Comparison of ENCODE assay signal across 1 cellular context in the genomic region with DNA sequence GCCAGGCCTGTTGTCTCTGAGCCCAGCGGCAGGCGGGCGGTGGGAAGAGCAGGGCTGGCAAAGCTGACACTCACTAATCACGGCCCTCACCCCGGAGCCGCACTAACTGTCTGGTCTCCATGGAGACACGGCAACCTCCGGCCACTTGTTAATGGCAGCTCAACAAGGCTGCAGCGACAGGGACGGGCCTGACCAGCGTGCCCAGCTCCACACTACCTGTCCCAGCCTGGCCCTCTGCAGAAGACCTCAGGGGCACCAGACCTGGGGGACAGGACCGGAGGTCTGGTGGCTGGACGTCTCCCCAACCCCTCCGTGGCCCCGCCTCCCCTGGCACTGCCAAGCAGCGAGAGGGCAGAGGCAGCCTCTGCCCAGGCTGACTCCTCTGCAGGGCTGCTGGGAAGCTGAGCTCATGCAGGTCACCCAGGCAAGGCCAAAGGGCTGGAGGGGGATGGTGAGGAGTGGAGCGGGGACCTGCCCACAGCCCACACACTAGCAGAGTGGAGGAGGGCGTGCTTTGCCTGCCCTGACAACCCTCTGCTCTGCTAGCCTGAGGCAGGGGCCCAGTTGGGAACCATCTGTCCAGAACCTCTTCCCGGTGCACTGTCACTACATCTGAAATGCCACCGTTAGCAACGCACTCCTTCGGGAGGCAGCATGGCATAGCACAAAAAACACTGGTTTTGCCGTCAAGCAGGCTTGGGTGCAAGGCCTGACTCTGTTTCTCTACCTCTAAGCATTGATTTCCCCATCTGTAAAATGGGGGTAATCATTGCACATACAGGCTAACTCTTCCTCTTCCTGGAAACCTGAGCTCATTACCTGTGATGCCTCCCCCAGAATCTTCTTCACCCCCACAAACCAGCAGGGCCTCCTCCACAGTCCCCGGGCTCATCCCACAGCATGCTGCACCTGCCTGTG.
TF ChIP-seq lines count a peak whose summit lies in the region.

No MANE protein-coding gene starts in this region.

TF ChIP-seq in HepG2, 621 proteins besides CTCF, POLR2A, EP300 and RAD21 (continued from another document and continues in another):
- TF ChIP-seq BRD4 (CRISPR knock-in tag; IDR thresholded peaks at IDR 0.05) = no peak
- peak; percentile 60; the same call in 1 of the 2 replicates for TF ChIP-seq RFX3 (CRISPR knock-in tag; IDR thresholded peaks at IDR 0.05)
- TF ChIP-seq, protein P1, sequence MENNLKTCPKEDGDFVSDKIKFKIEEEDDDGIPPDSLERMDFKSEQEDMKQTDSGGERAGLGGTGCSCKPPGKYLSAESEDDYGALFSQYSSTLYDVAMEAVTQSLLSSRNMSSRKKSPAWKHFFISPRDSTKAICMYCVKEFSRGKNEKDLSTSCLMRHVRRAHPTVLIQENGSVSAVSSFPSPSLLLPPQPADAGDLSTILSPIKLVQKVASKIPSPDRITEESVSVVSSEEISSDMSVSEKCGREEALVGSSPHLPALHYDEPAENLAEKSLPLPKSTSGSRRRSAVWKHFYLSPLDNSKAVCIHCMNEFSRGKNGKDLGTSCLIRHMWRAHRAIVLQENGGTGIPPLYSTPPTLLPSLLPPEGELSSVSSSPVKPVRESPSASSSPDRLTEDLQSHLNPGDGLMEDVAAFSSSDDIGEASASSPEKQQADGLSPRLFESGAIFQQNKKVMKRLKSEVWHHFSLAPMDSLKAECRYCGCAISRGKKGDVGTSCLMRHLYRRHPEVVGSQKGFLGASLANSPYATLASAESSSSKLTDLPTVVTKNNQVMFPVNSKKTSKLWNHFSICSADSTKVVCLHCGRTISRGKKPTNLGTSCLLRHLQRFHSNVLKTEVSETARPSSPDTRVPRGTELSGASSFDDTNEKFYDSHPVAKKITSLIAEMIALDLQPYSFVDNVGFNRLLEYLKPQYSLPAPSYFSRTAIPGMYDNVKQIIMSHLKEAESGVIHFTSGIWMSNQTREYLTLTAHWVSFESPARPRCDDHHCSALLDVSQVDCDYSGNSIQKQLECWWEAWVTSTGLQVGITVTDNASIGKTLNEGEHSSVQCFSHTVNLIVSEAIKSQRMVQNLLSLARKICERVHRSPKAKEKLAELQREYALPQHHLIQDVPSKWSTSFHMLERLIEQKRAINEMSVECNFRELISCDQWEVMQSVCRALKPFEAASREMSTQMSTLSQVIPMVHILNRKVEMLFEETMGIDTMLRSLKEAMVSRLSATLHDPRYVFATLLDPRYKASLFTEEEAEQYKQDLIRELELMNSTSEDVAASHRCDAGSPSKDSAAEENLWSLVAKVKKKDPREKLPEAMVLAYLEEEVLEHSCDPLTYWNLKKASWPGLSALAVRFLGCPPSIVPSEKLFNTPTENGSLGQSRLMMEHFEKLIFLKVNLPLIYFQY (CRISPR knock-in tag; IDR thresholded peaks at IDR 0.05; ENCODE audit: borderline replicate concordance) = no peak
- TF ChIP-seq ISL2 (CRISPR knock-in tag; IDR thresholded peaks at IDR 0.05) = no peak
- TF ChIP-seq SIX1 (CRISPR knock-in tag; IDR thresholded peaks at IDR 0.05; ENCODE audit: borderline replicate concordance) = no peak
- no peak for TF ChIP-seq PRMT3 (CRISPR knock-in tag; IDR thresholded peaks at IDR 0.05; ENCODE audit: borderline replicate concordance, low read depth)
- TF ChIP-seq RARA (CRISPR knock-in tag; IDR thresholded peaks at IDR 0.05) = no peak
- TF ChIP-seq ZNF720 (CRISPR knock-in tag; IDR thresholded peaks at IDR 0.05) = no peak
- TF ChIP-seq, protein P2, sequence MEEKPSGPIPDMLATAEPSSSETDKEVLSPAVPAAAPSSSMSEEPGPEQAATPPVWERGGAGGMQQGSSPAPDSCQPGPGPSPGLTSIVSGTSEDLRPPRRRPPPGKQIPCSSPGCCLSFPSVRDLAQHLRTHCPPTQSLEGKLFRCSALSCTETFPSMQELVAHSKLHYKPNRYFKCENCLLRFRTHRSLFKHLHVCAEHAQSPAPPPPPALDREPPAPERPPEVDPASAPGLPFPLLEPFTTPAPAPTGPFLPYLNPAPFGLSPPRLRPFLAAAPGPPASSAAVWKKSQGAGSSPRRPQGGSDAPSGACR (CRISPR knock-in tag; IDR thresholded peaks at IDR 0.05) = no peak
- TF ChIP-seq MATR3 (CRISPR knock-in tag; IDR thresholded peaks at IDR 0.05) = no peak
- TF ChIP-seq SMAD1 (CRISPR knock-in tag; IDR thresholded peaks at IDR 0.05; ENCODE audit: borderline replicate concordance, low read depth) = 0 out of 2 replicates have a peak, but pooled peaks have one; percentile 15
- TF ChIP-seq, protein P3, sequence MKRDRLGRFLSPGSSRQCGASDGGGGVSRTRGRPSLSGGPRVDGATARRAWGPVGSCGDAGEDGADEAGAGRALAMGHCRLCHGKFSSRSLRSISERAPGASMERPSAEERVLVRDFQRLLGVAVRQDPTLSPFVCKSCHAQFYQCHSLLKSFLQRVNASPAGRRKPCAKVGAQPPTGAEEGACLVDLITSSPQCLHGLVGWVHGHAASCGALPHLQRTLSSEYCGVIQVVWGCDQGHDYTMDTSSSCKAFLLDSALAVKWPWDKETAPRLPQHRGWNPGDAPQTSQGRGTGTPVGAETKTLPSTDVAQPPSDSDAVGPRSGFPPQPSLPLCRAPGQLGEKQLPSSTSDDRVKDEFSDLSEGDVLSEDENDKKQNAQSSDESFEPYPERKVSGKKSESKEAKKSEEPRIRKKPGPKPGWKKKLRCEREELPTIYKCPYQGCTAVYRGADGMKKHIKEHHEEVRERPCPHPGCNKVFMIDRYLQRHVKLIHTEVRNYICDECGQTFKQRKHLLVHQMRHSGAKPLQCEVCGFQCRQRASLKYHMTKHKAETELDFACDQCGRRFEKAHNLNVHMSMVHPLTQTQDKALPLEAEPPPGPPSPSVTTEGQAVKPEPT (CRISPR knock-in tag; IDR thresholded peaks at IDR 0.05; ENCODE audit: low read depth) = no peak
- no peak for TF ChIP-seq TEAD3 (CRISPR knock-in tag; optimal IDR thresholded peaks at IDR 0.05; ENCODE audit: borderline replicate concordance)
- TF ChIP-seq KAT8 (CRISPR knock-in tag; IDR thresholded peaks at IDR 0.05) = peak; percentile 41; the same call in 1 of the 2 replicates
- no peak for TF ChIP-seq ZNF33B (CRISPR knock-in tag; IDR thresholded peaks at IDR 0.05)
- TF ChIP-seq TBP (CRISPR knock-in tag; IDR thresholded peaks at IDR 0.05) = no peak
- peak; percentile 22; the same call in 1 of the 2 replicates for TF ChIP-seq THAP11 (CRISPR knock-in tag; IDR thresholded peaks at IDR 0.05)
- TF ChIP-seq ZNF788 (CRISPR knock-in tag; IDR thresholded peaks at IDR 0.05; ENCODE audit: borderline replicate concordance) = peak; percentile 21; the same call in 1 of the 2 replicates
- no peak for TF ChIP-seq FOXM1 (CRISPR knock-in tag; IDR thresholded peaks at IDR 0.05)
- no peak for TF ChIP-seq ZNF34 (CRISPR knock-in tag; IDR thresholded peaks at IDR 0.05; ENCODE audit: borderline replicate concordance)
- no peak for TF ChIP-seq PTBP1 (IDR thresholded peaks at IDR 0.05; ENCODE audit: low read depth, low read length, poor library complexity, severe bottlenecking)
- no peak for TF ChIP-seq ZFP36L2 (CRISPR knock-in tag; IDR thresholded peaks at IDR 0.05)
- TF ChIP-seq, protein P4, sequence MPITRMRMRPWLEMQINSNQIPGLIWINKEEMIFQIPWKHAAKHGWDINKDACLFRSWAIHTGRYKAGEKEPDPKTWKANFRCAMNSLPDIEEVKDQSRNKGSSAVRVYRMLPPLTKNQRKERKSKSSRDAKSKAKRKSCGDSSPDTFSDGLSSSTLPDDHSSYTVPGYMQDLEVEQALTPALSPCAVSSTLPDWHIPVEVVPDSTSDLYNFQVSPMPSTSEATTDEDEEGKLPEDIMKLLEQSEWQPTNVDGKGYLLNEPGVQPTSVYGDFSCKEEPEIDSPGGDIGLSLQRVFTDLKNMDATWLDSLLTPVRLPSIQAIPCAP (CRISPR knock-in tag; IDR thresholded peaks at IDR 0.05; ENCODE audit: low read depth) = no peak
- no peak for TF ChIP-seq POLR2G (IDR thresholded peaks at IDR 0.05; ENCODE audit: low read depth, low read length)
- 0 out of 2 replicates have a peak, but pooled peaks have one; percentile 13 for TF ChIP-seq BCL6 (CRISPR knock-in tag; IDR thresholded peaks at IDR 0.05)
- TF ChIP-seq ZNF12 (CRISPR knock-in tag; IDR thresholded peaks at IDR 0.05) = no peak
- no peak for TF ChIP-seq ZSCAN29 (CRISPR knock-in tag; conservative IDR thresholded peaks at IDR 0.05)
- TF ChIP-seq, protein P5, sequence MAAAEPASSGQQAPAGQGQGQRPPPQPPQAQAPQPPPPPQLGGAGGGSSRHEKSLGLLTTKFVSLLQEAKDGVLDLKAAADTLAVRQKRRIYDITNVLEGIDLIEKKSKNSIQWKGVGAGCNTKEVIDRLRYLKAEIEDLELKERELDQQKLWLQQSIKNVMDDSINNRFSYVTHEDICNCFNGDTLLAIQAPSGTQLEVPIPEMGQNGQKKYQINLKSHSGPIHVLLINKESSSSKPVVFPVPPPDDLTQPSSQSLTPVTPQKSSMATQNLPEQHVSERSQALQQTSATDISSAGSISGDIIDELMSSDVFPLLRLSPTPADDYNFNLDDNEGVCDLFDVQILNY (CRISPR knock-in tag; conservative IDR thresholded peaks at IDR 0.05) = no peak
- TF ChIP-seq CHD2 (IDR thresholded peaks at IDR 0.05; ENCODE audit: low read depth, low read length) = no peak
- no peak for TF ChIP-seq SMARCC2 (IDR thresholded peaks at IDR 0.05)
- no peak for TF ChIP-seq ZNF607 (CRISPR knock-in tag; IDR thresholded peaks at IDR 0.05; ENCODE audit: borderline replicate concordance)
- no peak for TF ChIP-seq EEA1 (CRISPR knock-in tag; IDR thresholded peaks at IDR 0.05; ENCODE audit: borderline replicate concordance)
- TF ChIP-seq ZNF564 (CRISPR knock-in tag; IDR thresholded peaks at IDR 0.05) = no peak
- no peak for TF ChIP-seq FOXA3 (CRISPR knock-in tag; IDR thresholded peaks at IDR 0.05)
- peak; percentile 92 for TF ChIP-seq HNRNPLL (IDR thresholded peaks at IDR 0.05; ENCODE audit: low read depth, low read length, poor library complexity, severe bottlenecking)
- no peak for TF ChIP-seq ZNF224 (CRISPR knock-in tag; IDR thresholded peaks at IDR 0.05)
- no peak for TF ChIP-seq ZNF432 (CRISPR knock-in tag; IDR thresholded peaks at IDR 0.05; ENCODE audit: borderline replicate concordance)
- TF ChIP-seq, protein P6, sequence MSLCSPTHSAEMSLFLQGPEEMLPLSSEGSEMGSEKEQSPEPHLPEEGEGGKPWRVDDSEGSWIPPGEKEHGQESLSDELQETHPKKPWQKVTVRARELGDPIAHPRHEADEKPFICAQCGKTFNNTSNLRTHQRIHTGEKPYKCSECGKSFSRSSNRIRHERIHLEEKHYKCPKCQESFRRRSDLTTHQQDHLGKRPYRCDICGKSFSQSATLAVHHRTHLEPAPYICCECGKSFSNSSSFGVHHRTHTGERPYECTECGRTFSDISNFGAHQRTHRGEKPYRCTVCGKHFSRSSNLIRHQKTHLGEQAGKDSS (CRISPR knock-in tag; IDR thresholded peaks at IDR 0.05; ENCODE audit: borderline replicate concordance, low read depth) = no peak
- TF ChIP-seq ZFX (CRISPR knock-in tag; IDR thresholded peaks at IDR 0.05; ENCODE audit: low read depth) = peak; percentile 67; the same call in 1 of the 2 replicates
- no peak for TF ChIP-seq ZNF619 (CRISPR knock-in tag; IDR thresholded peaks at IDR 0.05)
- TF ChIP-seq GATA4 (IDR thresholded peaks at IDR 0.05; ENCODE audit: borderline replicate concordance, low read depth) = no peak
- TF ChIP-seq ZNF879 (CRISPR knock-in tag; IDR thresholded peaks at IDR 0.05) = no peak
- TF ChIP-seq, protein P7, sequence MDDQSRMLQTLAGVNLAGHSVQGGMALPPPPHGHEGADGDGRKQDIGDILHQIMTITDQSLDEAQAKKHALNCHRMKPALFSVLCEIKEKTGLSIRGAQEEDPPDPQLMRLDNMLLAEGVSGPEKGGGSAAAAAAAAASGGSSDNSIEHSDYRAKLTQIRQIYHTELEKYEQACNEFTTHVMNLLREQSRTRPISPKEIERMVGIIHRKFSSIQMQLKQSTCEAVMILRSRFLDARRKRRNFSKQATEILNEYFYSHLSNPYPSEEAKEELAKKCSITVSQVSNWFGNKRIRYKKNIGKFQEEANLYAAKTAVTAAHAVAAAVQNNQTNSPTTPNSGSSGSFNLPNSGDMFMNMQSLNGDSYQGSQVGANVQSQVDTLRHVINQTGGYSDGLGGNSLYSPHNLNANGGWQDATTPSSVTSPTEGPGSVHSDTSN (CRISPR knock-in tag; IDR thresholded peaks at IDR 0.05; ENCODE audit: borderline replicate concordance) = no peak
- TF ChIP-seq ZIK1 (CRISPR knock-in tag; IDR thresholded peaks at IDR 0.05; ENCODE audit: borderline replicate concordance, low read depth) = no peak
- 0 out of 2 replicates have a peak, but pooled peaks have one; percentile 8 for TF ChIP-seq ETV5 (CRISPR knock-in tag; IDR thresholded peaks at IDR 0.05; ENCODE audit: borderline replicate concordance)
- TF ChIP-seq, protein P8, sequence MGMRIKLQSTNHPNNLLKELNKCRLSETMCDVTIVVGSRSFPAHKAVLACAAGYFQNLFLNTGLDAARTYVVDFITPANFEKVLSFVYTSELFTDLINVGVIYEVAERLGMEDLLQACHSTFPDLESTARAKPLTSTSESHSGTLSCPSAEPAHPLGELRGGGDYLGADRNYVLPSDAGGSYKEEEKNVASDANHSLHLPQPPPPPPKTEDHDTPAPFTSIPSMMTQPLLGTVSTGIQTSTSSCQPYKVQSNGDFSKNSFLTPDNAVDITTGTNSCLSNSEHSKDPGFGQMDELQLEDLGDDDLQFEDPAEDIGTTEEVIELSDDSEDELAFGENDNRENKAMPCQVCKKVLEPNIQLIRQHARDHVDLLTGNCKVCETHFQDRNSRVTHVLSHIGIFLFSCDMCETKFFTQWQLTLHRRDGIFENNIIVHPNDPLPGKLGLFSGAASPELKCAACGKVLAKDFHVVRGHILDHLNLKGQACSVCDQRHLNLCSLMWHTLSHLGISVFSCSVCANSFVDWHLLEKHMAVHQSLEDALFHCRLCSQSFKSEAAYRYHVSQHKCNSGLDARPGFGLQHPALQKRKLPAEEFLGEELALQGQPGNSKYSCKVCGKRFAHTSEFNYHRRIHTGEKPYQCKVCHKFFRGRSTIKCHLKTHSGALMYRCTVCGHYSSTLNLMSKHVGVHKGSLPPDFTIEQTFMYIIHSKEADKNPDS (CRISPR knock-in tag; IDR thresholded peaks at IDR 0.05) = no peak
- no peak for TF ChIP-seq ZNF331 (CRISPR knock-in tag; IDR thresholded peaks at IDR 0.05)
- no peak for TF ChIP-seq SALL2 (CRISPR knock-in tag; IDR thresholded peaks at IDR 0.05)
- TF ChIP-seq, protein P9, sequence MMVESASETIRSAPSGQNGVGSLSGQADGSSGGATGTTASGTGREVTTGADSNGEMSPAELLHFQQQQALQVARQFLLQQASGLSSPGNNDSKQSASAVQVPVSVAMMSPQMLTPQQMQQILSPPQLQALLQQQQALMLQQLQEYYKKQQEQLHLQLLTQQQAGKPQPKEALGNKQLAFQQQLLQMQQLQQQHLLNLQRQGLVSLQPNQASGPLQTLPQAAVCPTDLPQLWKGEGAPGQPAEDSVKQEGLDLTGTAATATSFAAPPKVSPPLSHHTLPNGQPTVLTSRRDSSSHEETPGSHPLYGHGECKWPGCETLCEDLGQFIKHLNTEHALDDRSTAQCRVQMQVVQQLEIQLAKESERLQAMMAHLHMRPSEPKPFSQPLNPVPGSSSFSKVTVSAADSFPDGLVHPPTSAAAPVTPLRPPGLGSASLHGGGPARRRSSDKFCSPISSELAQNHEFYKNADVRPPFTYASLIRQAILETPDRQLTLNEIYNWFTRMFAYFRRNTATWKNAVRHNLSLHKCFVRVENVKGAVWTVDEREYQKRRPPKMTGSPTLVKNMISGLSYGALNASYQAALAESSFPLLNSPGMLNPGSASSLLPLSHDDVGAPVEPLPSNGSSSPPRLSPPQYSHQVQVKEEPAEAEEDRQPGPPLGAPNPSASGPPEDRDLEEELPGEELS (CRISPR knock-in tag; IDR thresholded peaks at IDR 0.05) = no peak
- no peak for TF ChIP-seq ZNF547 (CRISPR knock-in tag; IDR thresholded peaks at IDR 0.05)
- TF ChIP-seq RXRB (CRISPR knock-in tag; IDR thresholded peaks at IDR 0.05; ENCODE audit: borderline replicate concordance) = no peak
- no peak for TF ChIP-seq PHF8 (CRISPR knock-in tag; IDR thresholded peaks at IDR 0.05)
- no peak for TF ChIP-seq ZNF644 (CRISPR knock-in tag; IDR thresholded peaks at IDR 0.05; ENCODE audit: low read depth)
- no peak for TF ChIP-seq SP5 (CRISPR knock-in tag; IDR thresholded peaks at IDR 0.05; ENCODE audit: borderline replicate concordance, low read depth)
- TF ChIP-seq RFXANK (CRISPR knock-in tag; IDR thresholded peaks at IDR 0.05) = no peak
